ENCODE assay signal across 32 cellular contexts in genomic region chr22:24986816-24987215, GRCh38. TPM values are rescaled to one million over a fixed set of nuclear protein-coding genes. Genes with fewer than 3 reads are reported as not detected.
A peak's percentile ranks its signal among the peaks of the same experiment; 100 is the strongest.
DNase-seq lines count a peak whose midpoint lies in the region; ATAC-seq and TF ChIP-seq lines count a peak whose summit lies in the region.
"Had no signal": no experiment of that assay in that cellular context is flagged by ENCODE, and none has a peak within 500 bp of the region (broad histone marks: within the 10 kb centered on the region; RNA-seq: fewer than 3 reads in every experiment).

No MANE protein-coding gene starts in this region.

- H3K4me1 Mint-ChIP-seq in T-helper 1 cell treated with Interleukin-12 subunit alpha and Interleukin-12 subunit beta and Interleukin-4 antibody, amounts not matched to agents 30 μg/mL and 1 μg/mL, for 36 hours (ENCODE audit: low read depth): peaks cover 35% of the 10 kb centered on the region
- H3K4me1 Mint-ChIP-seq in GM23338: peaks cover 24% of the 10 kb centered on the region

- TF ChIP-seq CTCF in GM23338 (conservative IDR thresholded peaks at IDR 0.05; ENCODE audit: low read depth in 2 of 2): no peak

- no peak for ATAC-seq in HG03280 (IDR thresholded peaks at IDR 0.05; ENCODE audit: unreplicated experiment)
- no peak for ATAC-seq in GM23338
- ATAC-seq: heart right ventricle, Right ventricle myocardium inferior had no signal

- H3K4me2 ChIP-seq in GM23338: no peak overlapping the region

- peaks cover 8% of the 10 kb centered on the region for H3K36me3 Mint-ChIP-seq in T-helper 1 cell treated with Interleukin-12 subunit alpha and Interleukin-12 subunit beta and Interleukin-4 antibody, amounts not matched to agents 30 μg/mL and 1 μg/mL, for 36 hours (ENCODE audit: low read depth)
- H3K36me3 Mint-ChIP-seq in GM23338 (ENCODE audit: low read depth): peaks cover 4% of the 10 kb centered on the region; the same call in 2 of the 3 replicates
- H3K36me3 Mint-ChIP-seq: CD8-positive, alpha-beta memory T cell had no signal

- no peaks in the 10 kb centered on the region for H3K36me3 ChIP-seq in ACC112 (ENCODE audit: insufficient read depth, low read length)
- H3K36me3 ChIP-seq in GM23338 (ENCODE audit: insufficient read depth): no peaks in the 10 kb centered on the region
- H3K36me3 ChIP-seq: brain microvascular endothelial cell, heart right ventricle, prostate gland, sigmoid colon, vagina, WERI-Rb-1 had no signal

- H3K4me3 Mint-ChIP-seq in T-helper 1 cell treated with Interleukin-12 subunit alpha and Interleukin-12 subunit beta and Interleukin-4 antibody, amounts not matched to agents 30 μg/mL and 1 μg/mL, for 36 hours: peak overlapping the region; percentile 40
- H3K4me3 Mint-ChIP-seq in GM23338: no peak overlapping the region

- H3K79me2 ChIP-seq in ACC112 (ENCODE audit: control insufficient read depth, insufficient read depth, low read length, unreplicated experiment) (peaks cover 7% of the 10 kb centered on the region), GM23338 (replicated peaks; ENCODE audit: insufficient read depth) (peaks cover 14% of the 10 kb centered on the region; the same call in 1 of the 2 replicates)

- DNase-seq in DMS53 (lab: John Stamatoyannopoulos, UW) (peak; percentile 23), DMS53 treated with DMSO at 0.1 percent for 48 hours (lab: John Stamatoyannopoulos, UW; ENCODE audit: unreplicated experiment) (no peak), epithelial cell of prostate (ENCODE audit: low read depth, low spot score) (no peak), GM23338 (ENCODE audit: low spot score) (no peak), middle frontal gyrus (ENCODE audit: extremely low spot score, low spot score) (no peak)
- DNase-seq: activated CD4-positive, alpha-beta T cell treated with anti-CD3 and anti-CD28 coated beads, Interleukin-2, amount 50 U/mL, for 1 hour; brain microvascular endothelial cell; CD8-positive, alpha-beta memory T cell; erythroblast; heart right ventricle; IMR-90; mesenchymal stem cell; NCI-H446; NCI-H82; sigmoid colon; stimulated activated naive CD4-positive, alpha-beta T cell treated with Interleukin-2 at 50 U/mL for 16 hours; T-helper 9 cell; testis; WERI-Rb-1 had no signal

- peak overlapping the region; percentile 71 for H3K27ac Mint-ChIP-seq in T-helper 1 cell treated with Interleukin-12 subunit alpha and Interleukin-12 subunit beta and Interleukin-4 antibody, amounts not matched to agents 30 μg/mL and 1 μg/mL, for 36 hours
- no peak overlapping the region for H3K27ac Mint-ChIP-seq in GM23338

- no peaks in the 10 kb centered on the region for H3K9me2 ChIP-seq in GM23338 (ENCODE audit: insufficient read depth)

- peaks cover 38% of the 10 kb centered on the region for H3K4me1 ChIP-seq in ACC112 (ENCODE audit: control insufficient read depth, insufficient read depth, low read length, unreplicated experiment)
- H3K4me1 ChIP-seq in GM23338 (ENCODE audit: insufficient read depth): peaks cover 17% of the 10 kb centered on the region; the same call in 1 of the 2 replicates
- H3K4me1 ChIP-seq: prostate gland, sigmoid colon had no signal

- H3K4me3 ChIP-seq in ACC112 (ENCODE audit: low read depth, low read length): no peak overlapping the region
- H3K4me3 ChIP-seq in GM23338: no peak overlapping the region
- H3K4me3 ChIP-seq: heart right ventricle, prostate gland, sigmoid colon, testis, vagina had no signal

- H4K20me1 ChIP-seq in GM23338 (replicated peaks; ENCODE audit: insufficient read depth): no peaks in the 10 kb centered on the region; the same call in 1 of the 2 replicates

- H3F3A ChIP-seq in GM23338 (replicated peaks; ENCODE audit: low read depth): no peaks in the 10 kb centered on the region

- no peaks in the 10 kb centered on the region for H3K27me3 ChIP-seq in ACC112 (ENCODE audit: insufficient read depth, low read length)
- no peaks in the 10 kb centered on the region for H3K27me3 ChIP-seq in GM23338 (ENCODE audit: insufficient read depth)
- H3K27me3 ChIP-seq: brain microvascular endothelial cell, heart right ventricle, sigmoid colon, testis, vagina had no signal

- H3K27ac ChIP-seq in ACC112 (ENCODE audit: low read depth, low read length): peak overlapping the region; percentile 28; the same call in 1 of the 2 replicates
- peak overlapping the region; percentile 96 for H3K27ac ChIP-seq in epithelial cell of prostate
- H3K27ac ChIP-seq in GM23338 (ENCODE audit: low read depth): no peak overlapping the region
- H3K27ac ChIP-seq: 22Rv1, prostate gland, WERI-Rb-1 had no signal

- no peaks in the 10 kb centered on the region for H3K9me3 Mint-ChIP-seq in T-helper 1 cell treated with Interleukin-12 subunit alpha and Interleukin-12 subunit beta and Interleukin-4 antibody, amounts not matched to agents 30 μg/mL and 1 μg/mL, for 36 hours
- H3K9me3 Mint-ChIP-seq in GM23338: no peaks in the 10 kb centered on the region

- H2AFZ ChIP-seq in ACC112 (ENCODE audit: low read length, unreplicated experiment): no peak overlapping the region
- H2AFZ ChIP-seq in GM23338: no peak overlapping the region

- peaks cover 33% of the 10 kb centered on the region for H3K27me3 Mint-ChIP-seq in T-helper 1 cell treated with Interleukin-12 subunit alpha and Interleukin-12 subunit beta and Interleukin-4 antibody, amounts not matched to agents 30 μg/mL and 1 μg/mL, for 36 hours (ENCODE audit: low read depth)
- peaks cover 10% of the 10 kb centered on the region for H3K27me3 Mint-ChIP-seq in GM23338 (ENCODE audit: insufficient read depth, low read depth, poor library complexity)

TF ChIP-seq in GM23338, 12 proteins besides CTCF, POLR2A, EP300 and RAD21 (continues in another document):
- TF ChIP-seq ZNF462 (CRISPR knock-in tag; IDR thresholded peaks at IDR 0.05): no peak

RNA-seq across cellular contexts. Expression of gene KIAA1671, which starts 34.3 kb away (rescaled TPM):
- total RNA-seq in GM23338 (2014; rRNA removed; shearing (Covaris generic)): 22.1 and 27.2 TPM in 2 replicates
- 5.8 and 6.1 TPM in 2 replicates for polyA plus RNA-seq in GM23338 (2016; fragmentation: Nextera tagmentation; extraction: Ambion mirVana)
- total RNA-seq: IMR-90, OCI-LY7 had no signal

RNA-seq across cellular contexts. Expression of gene LHFPL7, which starts 40.3 kb away (rescaled TPM):
- total RNA-seq in GM23338 (2014; rRNA removed; shearing (Covaris generic)): not detected in 2 replicates
- polyA plus RNA-seq in GM23338 (2016; fragmentation: Nextera tagmentation; extraction: Ambion mirVana): not detected in 2 replicates
- total RNA-seq: CD8-positive, alpha-beta memory T cell; cerebellum; G401; H1; heart right ventricle; IMR-90; myocyte; OCI-LY7; prostate gland; Right ventricle myocardium inferior; sigmoid colon; testis; vagina had no signal
- polyA plus RNA-seq: adipose tissue; CD8-positive, alpha-beta memory T cell; H1; heart right ventricle; IMR-90; sigmoid colon had no signal
